22 cellular contexts compared by ENCODE assay signal in genomic region chr1:242011879-242012674, GRCh38. TPM values are rescaled to one million over a fixed set of nuclear protein-coding genes. Genes with fewer than 3 reads are reported as not detected.
DNase-seq lines count a peak whose midpoint lies in the region; ATAC-seq, FAIRE-seq and TF ChIP-seq lines count a peak whose summit lies in the region.
"Had no signal": no experiment of that assay in that cellular context is flagged by ENCODE, and none has a peak within 500 bp of the region (broad histone marks: within the 10 kb centered on the region; RNA-seq: fewer than 3 reads in every experiment).

No MANE protein-coding gene starts in this region.

- POLR2A ChIA-PET in GM12878 (lab: Charles Lee) = no interaction called here

- no peaks in the 10 kb centered on the region for H3K36me3 Mint-ChIP-seq in neural progenitor cell

- CTCF ChIA-PET in GM12878 (lab: Yijun Ruan, JAX) = interaction anchor here (0.7 to 1.3 kb wide), 2 partner anchors 115 to 400 kb away, joined by 3 to 5 read pairs; no protein-coding TSS in a partner anchor

- DNase-seq in EL (peak; percentile 17), NB4 (ENCODE audit: low read depth) (peak; percentile 17), GM12878 (ENCODE audit: low read depth, low spot score) (no peak), neural progenitor cell (ENCODE audit: low spot score) (no peak), pons (ENCODE audit: low spot score) (no peak)
- DNase-seq in activated naive CD4-positive, alpha-beta T cell treated with Interleukin-2 at 50 U/mL for 16 hours = no peak
- DNase-seq: activated effector memory CD4-positive, alpha-beta T cell treated with Interleukin-2 at 50 U/mL for 16 hours; Calu3; GDM1; NCI-H1436; pancreas; T-helper 17 cell had no signal

- no TSS peak for BruUV-seq in GM12878 (replicated peaks; lab: Mats Ljungman, UMichigan)

- H3K9ac ChIP-seq in GM12878 (ENCODE audit: control insufficient read depth, insufficient read depth, low read length) = no peak overlapping the region
- no peak overlapping the region for H3K9ac ChIP-seq in neural progenitor cell
- H3K9ac ChIP-seq: KMS-11 had no signal

- TF ChIP-seq EP300 in GM12878 (IDR thresholded peaks at IDR 0.05; ENCODE audit: borderline replicate concordance in 1 of 2, control insufficient read depth in 1 of 2, low read depth in 2 of 2, low read length in 2 of 2) = no peak

- H3K27ac Mint-ChIP-seq in neural progenitor cell = peak overlapping the region; percentile 64
- H3K27ac Mint-ChIP-seq: T-helper 17 cell had no signal

- H4K20me1 ChIP-seq in GM12878 (ENCODE audit: control insufficient read depth, insufficient read depth) = no peaks in the 10 kb centered on the region
- no peaks in the 10 kb centered on the region for H4K20me1 ChIP-seq in neural progenitor cell (ENCODE audit: low read depth)

- TF ChIP-seq POLR2A in NB4 (IDR thresholded peaks at IDR 0.05; ENCODE audit: extremely low read depth, insufficient read length) (no peak), GM12878 (IDR thresholded peaks at IDR 0.05; ENCODE audit: low read depth, low read length) (no peak)

- no peaks in the 10 kb centered on the region for H3K36me3 ChIP-seq in GM12878 (ENCODE audit: control insufficient read depth in 2 of 2, insufficient read depth in 2 of 2, low read length in 1 of 2)
- H3K36me3 ChIP-seq in neural progenitor cell = no peaks in the 10 kb centered on the region
- H3K36me3 ChIP-seq: gastrocnemius medialis, pancreas, thoracic aorta had no signal

- H3K4me3 ChIP-seq in NB4 (ENCODE audit: low read depth, low read length) (no peak overlapping the region), GM12878 (no peak overlapping the region), neural progenitor cell (no peak overlapping the region)
- H3K4me3 ChIP-seq: gastrocnemius medialis, pancreas, skin epidermis, thoracic aorta had no signal

- RAD21 ChIA-PET in GM12878 (lab: Charles Lee; ENCODE audit: unreplicated experiment) = no interaction called here

- H3K9me3 ChIP-seq in GM12878 (replicated peaks; ENCODE audit: control insufficient read depth, insufficient read depth, low read length) = no peaks in the 10 kb centered on the region
- H3K9me3 ChIP-seq in neural progenitor cell (ENCODE audit: low read depth) = no peaks in the 10 kb centered on the region
- H3K9me3 ChIP-seq: gastrocnemius medialis, pancreas, thoracic aorta had no signal

- TF ChIP-seq RAD21 in GM12878 (IDR thresholded peaks at IDR 0.05; ENCODE audit: insufficient read depth, low read depth, low read length) = no peak

- peaks cover 5% of the 10 kb centered on the region for H3K4me1 Mint-ChIP-seq in neural progenitor cell
- H3K4me1 Mint-ChIP-seq: T-helper 17 cell had no signal

- H3K4me1 ChIP-seq in GM12878 (ENCODE audit: control insufficient read depth, insufficient read depth, low read length) (no peaks in the 10 kb centered on the region), neural progenitor cell (no peaks in the 10 kb centered on the region)
- H3K4me1 ChIP-seq: gastrocnemius medialis, pancreas had no signal

- peaks cover 3% of the 10 kb centered on the region for H3K9me3 Mint-ChIP-seq in neural progenitor cell

- in situ Hi-C loops in GM12878 (cut with MboI) = no loop called here

- TF ChIP-seq CTCF in NB4 (IDR thresholded peaks at IDR 0.05; ENCODE audit: low read depth, low read length) (no peak), GM12878 (IDR thresholded peaks at IDR 0.05 in 2 of 3, conservative IDR thresholded peaks at IDR 0.05 in 1 of 3; ENCODE audit: control insufficient read depth in 2 of 3, extremely low read depth in 1 of 3, insufficient read depth in 1 of 3, low read depth in 3 of 3, low read length in 3 of 3) (no peak), neural progenitor cell (IDR thresholded peaks at IDR 0.05) (no peak)

- 43% methylated on average over 5 of the region's 5 CpGs for WGBS in GM12878 (ENCODE audit: insufficient coverage, insufficient replicate concordance, low lambda C conversion rate, missing lambda C conversion rate)

- intact Hi-C loops in GM12878 (cut with micrococcal nuclease; ENCODE audit: unreplicated experiment) = loop anchor here (10.0 kb wide), 1 partner anchor 443 kb away; no protein-coding TSS in a partner anchor

- no peak overlapping the region for H3K4me3 Mint-ChIP-seq in neural progenitor cell
- H3K4me3 Mint-ChIP-seq: T-helper 17 cell had no signal

- H3K27me3 ChIP-seq in GM12878 (replicated peaks in 1 of 2; ENCODE audit: control insufficient read depth in 2 of 2, insufficient read depth in 2 of 2, low read length in 1 of 2) = no peaks in the 10 kb centered on the region
- no peaks in the 10 kb centered on the region for H3K27me3 ChIP-seq in neural progenitor cell
- H3K27me3 ChIP-seq: gastrocnemius medialis, pancreas had no signal

- H3K27ac ChIP-seq in GM12878 (ENCODE audit: control insufficient read depth, insufficient read depth) = no peak overlapping the region
- no peak overlapping the region for H3K27ac ChIP-seq in neural progenitor cell
- H3K27ac ChIP-seq: KMS-11, pancreas, thoracic aorta had no signal

- H3K4me2 ChIP-seq in GM12878 (ENCODE audit: control insufficient read depth, insufficient read depth) (no peak overlapping the region), neural progenitor cell (no peak overlapping the region)
- H3K4me2 ChIP-seq: KMS-11 had no signal

- no peak overlapping the region for H2AFZ ChIP-seq in GM12878 (ENCODE audit: control insufficient read depth, low read depth, low read length)
- peak overlapping the region; percentile 11 for H2AFZ ChIP-seq in neural progenitor cell (replicated peaks)

- no peaks in the 10 kb centered on the region for H3F3A ChIP-seq in neural progenitor cell (ENCODE audit: low read depth)

- peak; percentile 14; the same call in 1 of the 3 replicates for ATAC-seq in GM12878
- no peak for ATAC-seq in GM21529 (IDR thresholded peaks at IDR 0.05; ENCODE audit: unreplicated experiment)
- no peak for ATAC-seq in GM21619 (IDR thresholded peaks at IDR 0.05; ENCODE audit: unreplicated experiment)
- ATAC-seq: gastrocnemius medialis, Right ventricle myocardium inferior, T-helper 17 cell had no signal

- peaks cover 6% of the 10 kb centered on the region for H3K27me3 Mint-ChIP-seq in neural progenitor cell (ENCODE audit: insufficient read depth, low read depth)

- SMC1A ChIA-PET in GM12878 (lab: Charles Lee; ENCODE audit: uncharacterized antibody, unreplicated experiment) = no interaction called here

- FAIRE-seq in GM12878 (lab: Jason Lieb, UNC) = no peak
- FAIRE-seq: pancreas had no signal

- H3K79me2 ChIP-seq in GM12878 (ENCODE audit: control insufficient read depth, insufficient read depth, low read length) = no peaks in the 10 kb centered on the region
- H3K79me2 ChIP-seq in neural progenitor cell (ENCODE audit: low read depth) = no peaks in the 10 kb centered on the region

TF ChIP-seq in GM12878, 131 proteins besides CTCF, POLR2A, EP300 and RAD21 (continues in another document):
- TF ChIP-seq BACH1 (IDR thresholded peaks at IDR 0.05; ENCODE audit: borderline replicate concordance) (no peak), JUND (IDR thresholded peaks at IDR 0.05; ENCODE audit: low read depth, low read length) (no peak), POU2F2 (IDR thresholded peaks at IDR 0.05; ENCODE audit: borderline replicate concordance, low read depth, low read length) (no peak)

RNA-seq across cellular contexts. Expression of gene MAP1LC3C, which starts 13.2 kb away (rescaled TPM):
- total RNA-seq in GM12878 (2013; cell fraction: nucleolus; rRNA removed) = not detected in 2 replicates
- total RNA-seq in GM12878 (2014; rRNA removed) (not detected in 2 replicates), GM12878 (2014; rRNA removed; fragmentation: Illumina TruSeq; extraction: Trizol) (not detected in 2 replicates), GM12878 (2021) (not detected in 2 replicates), neural progenitor cell (ENCODE audit: low replicate concordance) (0.19 TPM in 1 of 2 replicates, not detected in the other)
- polyA plus RNA-seq in GM12878 (2011; ENCODE audit: low read depth) = not detected
- polyA plus RNA-seq in GM12878 (2011; rRNA removed) (0.19 and 0.40 TPM in 2 replicates), GM12878 (2014; fragmentation: Illumina TruSeq; extraction: Trizol) (not detected in 2 replicates), GM12878 (2014; fragmentation: Nextera tagmentation; extraction: Ambion mirVana) (not detected), GM12878 (2014; rRNA removed) (not detected in 2 replicates), GM12878 (2016; fragmentation: Nextera tagmentation; extraction: Ambion mirVana) (not detected)
- polyA plus RNA-seq in GM12878 (2011; cell fraction: cytosol; rRNA removed) = 0.13 and 0.30 TPM in 2 replicates
- polyA plus RNA-seq in GM12878 (2011; cell fraction: nucleus; rRNA removed) = 0.15 TPM in 1 of 2 replicates, not detected in the other
- polyA plus RNA-seq in GM12878 (2012) = not detected in 2 replicates
- not detected in 2 replicates for polyA minus RNA-seq in GM12878 (2011; rRNA and poly(A)+ RNA removed)
- polyA minus RNA-seq in GM12878 (2011; cell fraction: cytosol; rRNA and poly(A)+ RNA removed) = not detected in 2 replicates
- not detected in 2 replicates for polyA minus RNA-seq in GM12878 (2011; cell fraction: nucleus; rRNA and poly(A)+ RNA removed)
- total RNA-seq: Calu3, liver, T-helper 17 cell had no signal
- polyA plus RNA-seq: liver had no signal

RNA-seq across cellular contexts. Expression of gene BECN2, which starts 54.5 kb away (rescaled TPM):
- total RNA-seq in GM12878 (2013; cell fraction: nucleolus; rRNA removed) = not detected in 2 replicates
- total RNA-seq in GM12878 (2014; rRNA removed) = not detected in 2 replicates
- not detected in 2 replicates for total RNA-seq in GM12878 (2014; rRNA removed; fragmentation: Illumina TruSeq; extraction: Trizol)
- total RNA-seq in GM12878 (2021) = not detected in 2 replicates
- not detected for polyA plus RNA-seq in GM12878 (2011; ENCODE audit: low read depth)
- not detected in 2 replicates for polyA plus RNA-seq in GM12878 (2011; rRNA removed)
- not detected in 2 replicates for polyA plus RNA-seq in GM12878 (2011; cell fraction: cytosol; rRNA removed)
- polyA plus RNA-seq in GM12878 (2011; cell fraction: nucleus; rRNA removed) = not detected in 2 replicates
- not detected in 2 replicates for polyA plus RNA-seq in GM12878 (2012)
- not detected in 2 replicates for polyA plus RNA-seq in GM12878 (2014; fragmentation: Illumina TruSeq; extraction: Trizol)
- polyA plus RNA-seq in GM12878 (2014; fragmentation: Nextera tagmentation; extraction: Ambion mirVana) = not detected
- polyA plus RNA-seq in GM12878 (2014; rRNA removed) = not detected in 2 replicates
- polyA plus RNA-seq in GM12878 (2016; fragmentation: Nextera tagmentation; extraction: Ambion mirVana) = not detected
- polyA minus RNA-seq in GM12878 (2011; rRNA and poly(A)+ RNA removed) = not detected in 2 replicates
- polyA minus RNA-seq in GM12878 (2011; cell fraction: cytosol; rRNA and poly(A)+ RNA removed) = not detected in 2 replicates
- polyA minus RNA-seq in GM12878 (2011; cell fraction: nucleus; rRNA and poly(A)+ RNA removed) = not detected in 2 replicates
- not detected in 2 replicates for total RNA-seq in neural progenitor cell (ENCODE audit: low replicate concordance)
- total RNA-seq: Calu3, chondrocyte, H4, liver, pancreas, Right ventricle myocardium inferior, T-helper 17 cell, thoracic aorta had no signal
- polyA plus RNA-seq: liver, pancreas had no signal

Comparison
In these comparisons a context has a peak if more than half of its experiments do, and no peak if none do; other contexts are left out.
1. DNase-seq: peak in EL (single experiment) and NB4 (single experiment); none in GM12878 (single experiment), neural progenitor cell (single experiment), pons (single experiment) and activated naive CD4-positive, alpha-beta T cell treated with Interleukin-2 at 50 U/mL for 16 hours (single experiment).